Comparison of ENCODE assay signal across 1 cellular context in the genomic region with DNA sequence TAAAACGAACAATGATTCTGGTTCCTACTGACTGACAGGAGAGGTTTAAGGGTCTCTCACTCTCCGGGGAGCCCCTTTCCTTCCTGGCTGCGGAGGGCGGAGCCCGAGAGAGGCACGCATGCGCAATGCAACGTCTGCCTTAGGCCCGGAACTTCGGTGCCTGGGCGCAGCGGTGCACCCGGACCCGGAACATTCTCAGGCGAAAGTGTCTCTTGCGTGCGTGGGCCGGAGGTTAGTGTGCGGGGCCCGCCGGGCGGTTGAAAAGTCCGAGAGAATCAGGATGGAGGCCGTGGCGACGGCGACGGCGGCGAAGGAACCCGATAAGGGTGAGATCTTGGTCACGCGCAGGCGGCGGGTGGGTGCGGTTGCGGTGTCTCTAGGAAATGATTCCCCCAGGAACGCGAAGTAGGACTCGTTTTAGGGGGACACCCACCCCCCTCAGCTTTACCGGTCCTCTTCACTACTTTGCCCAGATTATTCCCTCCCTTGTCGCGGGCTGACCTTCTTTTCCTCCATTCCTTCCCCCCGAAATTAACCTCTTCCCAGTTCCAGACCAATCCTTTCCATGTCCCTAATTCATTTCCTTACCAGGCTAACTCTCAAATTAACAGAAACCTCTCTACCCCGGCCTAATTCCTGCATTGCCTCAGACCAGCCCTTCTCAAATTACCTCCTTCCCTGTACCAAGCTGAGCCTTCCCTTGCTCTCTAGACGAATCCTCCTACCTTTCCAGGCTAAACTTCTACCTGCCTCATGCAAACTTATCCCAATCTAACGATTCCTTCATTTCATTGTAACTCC.
TF ChIP-seq lines count a peak whose summit lies in the region.

A gene (plus strand): TSS at position 142 of the 801 bp plus-strand sequence. CDS start 139 bp downstream, at position 281.

TF ChIP-seq in HepG2, 621 proteins besides CTCF, POLR2A, EP300 and RAD21 (continued from another document and continues in another):
- TF ChIP-seq, protein P1, sequence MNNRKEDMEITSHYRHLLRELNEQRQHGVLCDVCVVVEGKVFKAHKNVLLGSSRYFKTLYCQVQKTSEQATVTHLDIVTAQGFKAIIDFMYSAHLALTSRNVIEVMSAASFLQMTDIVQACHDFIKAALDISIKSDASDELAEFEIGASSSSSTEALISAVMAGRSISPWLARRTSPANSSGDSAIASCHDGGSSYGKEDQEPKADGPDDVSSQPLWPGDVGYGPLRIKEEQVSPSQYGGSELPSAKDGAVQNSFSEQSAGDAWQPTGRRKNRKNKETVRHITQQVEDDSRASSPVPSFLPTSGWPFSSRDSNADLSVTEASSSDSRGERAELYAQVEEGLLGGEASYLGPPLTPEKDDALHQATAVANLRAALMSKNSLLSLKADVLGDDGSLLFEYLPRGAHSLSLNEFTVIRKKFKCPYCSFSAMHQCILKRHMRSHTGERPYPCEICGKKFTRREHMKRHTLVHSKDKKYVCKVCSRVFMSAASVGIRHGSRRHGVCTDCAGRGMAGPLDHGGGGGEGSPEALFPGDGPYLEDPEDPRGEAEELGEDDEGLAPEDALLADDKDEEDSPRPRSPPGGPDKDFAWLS (CRISPR knock-in tag; IDR thresholded peaks at IDR 0.05; ENCODE audit: borderline replicate concordance), result no peak
- TF ChIP-seq TOPORS (CRISPR knock-in tag; IDR thresholded peaks at IDR 0.05) (0 out of 2 replicates have a peak, but pooled peaks have one; percentile 63), ZNF3 (CRISPR knock-in tag; IDR thresholded peaks at IDR 0.05) (no peak), SMAD3 (CRISPR knock-in tag; IDR thresholded peaks at IDR 0.05) (peak; percentile 21; the same call in 1 of the 2 replicates), HMG20B (CRISPR knock-in tag; conservative IDR thresholded peaks at IDR 0.05) (no peak; the same call in none of the 2 replicates), CHD2 (IDR thresholded peaks at IDR 0.05; ENCODE audit: low read depth, low read length) (no peak), SP140L (CRISPR knock-in tag; IDR thresholded peaks at IDR 0.05; ENCODE audit: borderline replicate concordance) (no peak), ZNF34 (CRISPR knock-in tag; IDR thresholded peaks at IDR 0.05; ENCODE audit: borderline replicate concordance) (peak; percentile 36; the same call in 1 of the 2 replicates), MEIS2 (CRISPR knock-in tag; IDR thresholded peaks at IDR 0.05) (peak; percentile 65; the same call in 1 of the 2 replicates), ZNF850 (CRISPR knock-in tag; conservative IDR thresholded peaks at IDR 0.05) (no peak), FOXM1 (CRISPR knock-in tag; IDR thresholded peaks at IDR 0.05) (peak; percentile 48; the same call in 1 of the 2 replicates), SKI (IDR thresholded peaks at IDR 0.05; ENCODE audit: partially characterized antibody) (peak; percentile 54), ZNF546 (CRISPR knock-in tag; conservative IDR thresholded peaks at IDR 0.05) (0 out of 2 replicates have a peak, but pooled peaks have one; percentile 72), SATB2 (CRISPR knock-in tag; IDR thresholded peaks at IDR 0.05) (peak; percentile 77), GATA4 (IDR thresholded peaks at IDR 0.05; ENCODE audit: borderline replicate concordance, low read depth) (peak; percentile 14; the same call in 1 of the 2 replicates), SMARCE1 (IDR thresholded peaks at IDR 0.05; ENCODE audit: borderline replicate concordance) (no peak), GTF2F1 (IDR thresholded peaks at IDR 0.05; ENCODE audit: low read length) (no peak)
- TF ChIP-seq, protein P2, sequence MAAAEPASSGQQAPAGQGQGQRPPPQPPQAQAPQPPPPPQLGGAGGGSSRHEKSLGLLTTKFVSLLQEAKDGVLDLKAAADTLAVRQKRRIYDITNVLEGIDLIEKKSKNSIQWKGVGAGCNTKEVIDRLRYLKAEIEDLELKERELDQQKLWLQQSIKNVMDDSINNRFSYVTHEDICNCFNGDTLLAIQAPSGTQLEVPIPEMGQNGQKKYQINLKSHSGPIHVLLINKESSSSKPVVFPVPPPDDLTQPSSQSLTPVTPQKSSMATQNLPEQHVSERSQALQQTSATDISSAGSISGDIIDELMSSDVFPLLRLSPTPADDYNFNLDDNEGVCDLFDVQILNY (CRISPR knock-in tag; conservative IDR thresholded peaks at IDR 0.05), result no peak; the same call in 1 of the 2 replicates
- TF ChIP-seq, protein P3, sequence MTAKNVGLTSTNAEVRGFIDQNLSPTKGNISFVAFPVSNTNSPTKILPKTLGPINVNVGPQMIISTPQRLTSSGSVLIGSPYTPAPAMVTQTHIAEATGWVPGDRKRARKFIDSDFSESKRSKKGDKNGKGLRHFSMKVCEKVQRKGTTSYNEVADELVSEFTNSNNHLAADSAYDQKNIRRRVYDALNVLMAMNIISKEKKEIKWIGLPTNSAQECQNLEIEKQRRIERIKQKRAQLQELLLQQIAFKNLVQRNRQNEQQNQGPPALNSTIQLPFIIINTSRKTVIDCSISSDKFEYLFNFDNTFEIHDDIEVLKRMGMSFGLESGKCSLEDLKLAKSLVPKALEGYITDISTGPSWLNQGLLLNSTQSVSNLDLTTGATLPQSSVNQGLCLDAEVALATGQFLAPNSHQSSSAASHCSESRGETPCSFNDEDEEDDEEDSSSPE (CRISPR knock-in tag; IDR thresholded peaks at IDR 0.05), result peak; percentile 44; the same call in 1 of the 2 replicates
- TF ChIP-seq, protein P4, sequence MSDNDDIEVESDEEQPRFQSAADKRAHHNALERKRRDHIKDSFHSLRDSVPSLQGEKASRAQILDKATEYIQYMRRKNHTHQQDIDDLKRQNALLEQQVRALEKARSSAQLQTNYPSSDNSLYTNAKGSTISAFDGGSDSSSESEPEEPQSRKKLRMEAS (IDR thresholded peaks at IDR 0.05), result peak; percentile 50; the same call in 1 of the 2 replicates
- TF ChIP-seq, protein P5, sequence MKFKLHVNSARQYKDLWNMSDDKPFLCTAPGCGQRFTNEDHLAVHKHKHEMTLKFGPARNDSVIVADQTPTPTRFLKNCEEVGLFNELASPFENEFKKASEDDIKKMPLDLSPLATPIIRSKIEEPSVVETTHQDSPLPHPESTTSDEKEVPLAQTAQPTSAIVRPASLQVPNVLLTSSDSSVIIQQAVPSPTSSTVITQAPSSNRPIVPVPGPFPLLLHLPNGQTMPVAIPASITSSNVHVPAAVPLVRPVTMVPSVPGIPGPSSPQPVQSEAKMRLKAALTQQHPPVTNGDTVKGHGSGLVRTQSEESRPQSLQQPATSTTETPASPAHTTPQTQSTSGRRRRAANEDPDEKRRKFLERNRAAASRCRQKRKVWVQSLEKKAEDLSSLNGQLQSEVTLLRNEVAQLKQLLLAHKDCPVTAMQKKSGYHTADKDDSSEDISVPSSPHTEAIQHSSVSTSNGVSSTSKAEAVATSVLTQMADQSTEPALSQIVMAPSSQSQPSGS (CRISPR knock-in tag; IDR thresholded peaks at IDR 0.05), result peak; percentile 54; the same call in 1 of the 2 replicates
- TF ChIP-seq, protein P6, sequence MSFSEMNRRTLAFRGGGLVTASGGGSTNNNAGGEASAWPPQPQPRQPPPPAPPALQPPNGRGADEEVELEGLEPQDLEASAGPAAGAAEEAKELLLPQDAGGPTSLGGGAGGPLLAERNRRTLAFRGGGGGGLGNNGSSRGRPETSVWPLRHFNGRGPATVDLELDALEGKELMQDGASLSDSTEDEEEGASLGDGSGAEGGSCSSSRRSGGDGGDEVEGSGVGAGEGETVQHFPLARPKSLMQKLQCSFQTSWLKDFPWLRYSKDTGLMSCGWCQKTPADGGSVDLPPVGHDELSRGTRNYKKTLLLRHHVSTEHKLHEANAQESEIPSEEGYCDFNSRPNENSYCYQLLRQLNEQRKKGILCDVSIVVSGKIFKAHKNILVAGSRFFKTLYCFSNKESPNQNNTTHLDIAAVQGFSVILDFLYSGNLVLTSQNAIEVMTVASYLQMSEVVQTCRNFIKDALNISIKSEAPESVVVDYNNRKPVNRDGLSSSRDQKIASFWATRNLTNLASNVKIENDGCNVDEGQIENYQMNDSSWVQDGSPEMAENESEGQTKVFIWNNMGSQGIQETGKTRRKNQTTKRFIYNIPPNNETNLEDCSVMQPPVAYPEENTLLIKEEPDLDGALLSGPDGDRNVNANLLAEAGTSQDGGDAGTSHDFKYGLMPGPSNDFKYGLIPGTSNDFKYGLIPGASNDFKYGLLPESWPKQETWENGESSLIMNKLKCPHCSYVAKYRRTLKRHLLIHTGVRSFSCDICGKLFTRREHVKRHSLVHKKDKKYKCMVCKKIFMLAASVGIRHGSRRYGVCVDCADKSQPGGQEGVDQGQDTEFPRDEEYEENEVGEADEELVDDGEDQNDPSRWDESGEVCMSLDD (CRISPR knock-in tag; IDR thresholded peaks at IDR 0.05; ENCODE audit: borderline replicate concordance), result 0 out of 2 replicates have a peak, but pooled peaks have one; percentile 72
- TF ChIP-seq, protein P7, sequence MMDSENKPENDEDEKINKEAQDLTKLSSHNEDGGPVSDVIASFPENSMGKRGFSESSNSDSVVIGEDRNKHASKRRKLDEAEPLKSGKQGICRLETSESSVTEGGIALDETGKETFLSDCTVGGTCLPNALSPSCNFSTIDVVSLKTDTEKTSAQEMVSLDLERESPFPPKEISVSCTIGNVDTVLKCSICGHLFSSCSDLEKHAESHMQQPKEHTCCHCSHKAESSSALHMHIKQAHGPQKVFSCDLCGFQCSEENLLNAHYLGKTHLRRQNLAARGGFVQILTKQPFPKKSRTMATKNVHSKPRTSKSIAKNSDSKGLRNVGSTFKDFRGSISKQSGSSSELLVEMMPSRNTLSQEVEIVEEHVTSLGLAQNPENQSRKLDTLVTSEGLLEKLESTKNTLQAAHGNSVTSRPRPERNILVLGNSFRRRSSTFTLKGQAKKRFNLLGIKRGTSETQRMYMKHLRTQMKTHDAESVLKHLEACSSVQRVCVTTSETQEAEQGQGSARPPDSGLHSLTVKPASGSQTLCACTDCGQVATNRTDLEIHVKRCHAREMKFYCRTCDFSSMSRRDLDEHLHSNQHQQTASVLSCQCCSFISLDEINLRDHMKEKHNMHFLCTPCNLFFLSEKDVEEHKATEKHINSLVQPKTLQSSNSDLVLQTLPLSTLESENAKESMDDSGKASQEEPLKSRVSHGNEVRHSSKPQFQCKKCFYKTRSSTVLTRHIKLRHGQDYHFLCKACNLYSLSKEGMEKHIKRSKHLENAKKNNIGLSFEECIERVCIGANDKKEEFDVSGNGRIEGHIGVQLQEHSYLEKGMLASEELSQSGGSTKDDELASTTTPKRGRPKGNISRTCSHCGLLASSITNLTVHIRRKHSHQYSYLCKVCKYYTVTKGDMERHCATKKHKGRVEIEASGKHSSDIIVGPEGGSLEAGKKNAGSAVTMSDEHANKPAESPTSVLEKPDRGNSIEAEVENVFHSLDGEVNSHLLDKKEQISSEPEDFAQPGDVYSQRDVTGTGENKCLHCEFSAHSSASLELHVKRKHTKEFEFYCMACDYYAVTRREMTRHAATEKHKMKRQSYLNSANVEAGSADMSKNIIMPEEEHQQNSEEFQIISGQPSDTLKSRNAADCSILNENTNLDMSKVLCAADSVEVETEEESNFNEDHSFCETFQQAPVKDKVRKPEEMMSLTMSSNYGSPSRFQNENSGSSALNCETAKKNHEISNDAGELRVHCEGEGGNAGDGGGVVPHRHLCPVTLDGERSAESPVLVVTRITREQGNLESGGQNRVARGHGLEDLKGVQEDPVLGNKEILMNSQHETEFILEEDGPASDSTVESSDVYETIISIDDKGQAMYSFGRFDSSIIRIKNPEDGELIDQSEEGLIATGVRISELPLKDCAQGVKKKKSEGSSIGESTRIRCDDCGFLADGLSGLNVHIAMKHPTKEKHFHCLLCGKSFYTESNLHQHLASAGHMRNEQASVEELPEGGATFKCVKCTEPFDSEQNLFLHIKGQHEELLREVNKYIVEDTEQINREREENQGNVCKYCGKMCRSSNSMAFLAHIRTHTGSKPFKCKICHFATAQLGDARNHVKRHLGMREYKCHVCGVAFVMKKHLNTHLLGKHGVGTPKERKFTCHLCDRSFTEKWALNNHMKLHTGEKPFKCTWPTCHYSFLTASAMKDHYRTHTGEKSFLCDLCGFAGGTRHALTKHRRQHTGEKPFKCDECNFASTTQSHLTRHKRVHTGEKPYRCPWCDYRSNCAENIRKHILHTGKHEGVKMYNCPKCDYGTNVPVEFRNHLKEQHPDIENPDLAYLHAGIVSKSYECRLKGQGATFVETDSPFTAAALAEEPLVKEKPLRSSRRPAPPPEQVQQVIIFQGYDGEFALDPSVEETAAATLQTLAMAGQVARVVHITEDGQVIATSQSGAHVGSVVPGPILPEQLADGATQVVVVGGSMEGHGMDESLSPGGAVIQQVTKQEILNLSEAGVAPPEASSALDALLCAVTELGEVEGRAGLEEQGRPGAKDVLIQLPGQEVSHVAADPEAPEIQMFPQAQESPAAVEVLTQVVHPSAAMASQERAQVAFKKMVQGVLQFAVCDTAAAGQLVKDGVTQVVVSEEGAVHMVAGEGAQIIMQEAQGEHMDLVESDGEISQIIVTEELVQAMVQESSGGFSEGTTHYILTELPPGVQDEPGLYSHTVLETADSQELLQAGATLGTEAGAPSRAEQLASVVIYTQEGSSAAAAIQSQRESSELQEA (CRISPR knock-in tag; IDR thresholded peaks at IDR 0.05; ENCODE audit: not compliant biosample characterization), result no peak
- TF ChIP-seq, protein P8, sequence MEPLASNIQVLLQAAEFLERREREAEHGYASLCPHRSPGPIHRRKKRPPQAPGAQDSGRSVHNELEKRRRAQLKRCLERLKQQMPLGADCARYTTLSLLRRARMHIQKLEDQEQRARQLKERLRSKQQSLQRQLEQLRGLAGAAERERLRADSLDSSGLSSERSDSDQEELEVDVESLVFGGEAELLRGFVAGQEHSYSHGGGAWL (CRISPR knock-in tag; IDR thresholded peaks at IDR 0.05), result peak; percentile 72; the same call in 1 of the 2 replicates
- TF ChIP-seq, protein P9, sequence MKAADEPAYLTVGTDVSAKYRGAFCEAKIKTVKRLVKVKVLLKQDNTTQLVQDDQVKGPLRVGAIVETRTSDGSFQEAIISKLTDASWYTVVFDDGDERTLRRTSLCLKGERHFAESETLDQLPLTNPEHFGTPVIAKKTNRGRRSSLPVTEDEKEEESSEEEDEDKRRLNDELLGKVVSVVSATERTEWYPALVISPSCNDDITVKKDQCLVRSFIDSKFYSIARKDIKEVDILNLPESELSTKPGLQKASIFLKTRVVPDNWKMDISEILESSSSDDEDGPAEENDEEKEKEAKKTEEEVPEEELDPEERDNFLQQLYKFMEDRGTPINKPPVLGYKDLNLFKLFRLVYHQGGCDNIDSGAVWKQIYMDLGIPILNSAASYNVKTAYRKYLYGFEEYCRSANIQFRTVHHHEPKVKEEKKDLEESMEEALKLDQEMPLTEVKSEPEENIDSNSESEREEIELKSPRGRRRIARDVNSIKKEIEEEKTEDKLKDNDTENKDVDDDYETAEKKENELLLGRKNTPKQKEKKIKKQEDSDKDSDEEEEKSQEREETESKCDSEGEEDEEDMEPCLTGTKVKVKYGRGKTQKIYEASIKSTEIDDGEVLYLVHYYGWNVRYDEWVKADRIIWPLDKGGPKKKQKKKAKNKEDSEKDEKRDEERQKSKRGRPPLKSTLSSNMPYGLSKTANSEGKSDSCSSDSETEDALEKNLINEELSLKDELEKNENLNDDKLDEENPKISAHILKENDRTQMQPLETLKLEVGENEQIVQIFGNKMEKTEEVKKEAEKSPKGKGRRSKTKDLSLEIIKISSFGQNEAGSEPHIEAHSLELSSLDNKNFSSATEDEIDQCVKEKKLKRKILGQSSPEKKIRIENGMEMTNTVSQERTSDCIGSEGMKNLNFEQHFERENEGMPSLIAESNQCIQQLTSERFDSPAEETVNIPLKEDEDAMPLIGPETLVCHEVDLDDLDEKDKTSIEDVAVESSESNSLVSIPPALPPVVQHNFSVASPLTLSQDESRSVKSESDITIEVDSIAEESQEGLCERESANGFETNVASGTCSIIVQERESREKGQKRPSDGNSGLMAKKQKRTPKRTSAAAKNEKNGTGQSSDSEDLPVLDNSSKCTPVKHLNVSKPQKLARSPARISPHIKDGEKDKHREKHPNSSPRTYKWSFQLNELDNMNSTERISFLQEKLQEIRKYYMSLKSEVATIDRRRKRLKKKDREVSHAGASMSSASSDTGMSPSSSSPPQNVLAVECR (CRISPR knock-in tag; IDR thresholded peaks at IDR 0.05; ENCODE audit: borderline replicate concordance), result peak; percentile 88
